In the genomic region with DNA sequence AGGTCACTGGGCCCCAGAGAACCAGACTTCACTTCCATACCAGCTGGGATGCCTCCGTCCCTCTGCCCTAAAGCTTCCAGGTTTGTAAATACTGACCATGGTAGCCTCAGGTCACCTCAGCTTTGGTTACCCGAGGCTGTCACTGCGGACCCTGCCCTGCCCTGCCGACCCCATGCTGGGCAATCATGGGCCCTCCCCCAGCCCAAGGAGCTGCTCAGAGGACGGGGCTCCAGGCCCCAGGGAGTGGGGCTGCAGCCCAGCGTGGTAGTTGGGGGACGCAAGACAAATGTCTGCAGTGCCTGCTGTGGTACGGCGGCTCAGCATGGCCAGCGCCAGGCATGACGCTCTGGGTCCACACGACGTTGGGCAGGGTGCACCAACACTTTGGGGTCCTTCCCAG, we compare ENCODE assay signal across 29 cellular contexts. TPM values are rescaled to one million over a fixed set of nuclear protein-coding genes. Genes with fewer than 3 reads are reported as not detected.
DNase-seq lines count a peak whose midpoint lies in the region; ATAC-seq and TF ChIP-seq lines count a peak whose summit lies in the region.
"Had no signal": no experiment of that assay in that cellular context is flagged by ENCODE, and none has a peak within 500 bp of the region (broad histone marks: within the 10 kb centered on the region; RNA-seq: fewer than 3 reads in every experiment).

No MANE protein-coding gene starts in this region.

- in situ Hi-C loops in HAP-1 (cut with MboI; ENCODE audit: low sequenced_read_pairs), result no loop called here

- no peak overlapping the region for H3K18ac ChIP-seq in H9 (ENCODE audit: insufficient read length, low read depth, low read length)
- peak overlapping the region in 1 of 2 experiments; percentile 32 for H3K18ac ChIP-seq in mesenchymal stem cell (ENCODE audit: low read depth in 1 of 2, low read length in 2 of 2)

- H4K8ac ChIP-seq in H9 (replicated peaks; ENCODE audit: insufficient read length, low read depth, low read length) (no peak overlapping the region), mesenchymal stem cell (ENCODE audit: low read length) (no peak overlapping the region)

- H3K23ac ChIP-seq in H9 (ENCODE audit: insufficient read length, low read depth, low read length) (no peak overlapping the region), mesenchymal stem cell (ENCODE audit: low read length in 2 of 2) (no peak overlapping the region)

- H3K4me1 ChIP-seq in H9 (ENCODE audit: insufficient read depth, low read length) (no peaks in the 10 kb centered on the region), mesenchymal stem cell (ENCODE audit: control insufficient read depth, insufficient read depth, low read depth, low read length) (peaks cover 19% of the 10 kb centered on the region), skeletal muscle tissue (ENCODE audit: control insufficient read depth in 3 of 3, insufficient read depth in 3 of 3, low read length in 3 of 3) (peaks cover 8 to 45% (median 41%) of the 10 kb centered on the region in 3 donors), HAP-1 (no peaks in the 10 kb centered on the region)
- H3K4me1 ChIP-seq: BLaER1 had no signal

- no peak overlapping the region for H2BK5ac ChIP-seq in H9 (ENCODE audit: insufficient read length, low read length)
- no peak overlapping the region for H2BK5ac ChIP-seq in mesenchymal stem cell (ENCODE audit: low read depth, low read length, poor library complexity, severe bottlenecking)

- peaks cover 2% of the 10 kb centered on the region for H4K20me1 ChIP-seq in H9 (ENCODE audit: control insufficient read depth, insufficient read depth, insufficient read length)
- H4K20me1 ChIP-seq: BLaER1 had no signal

- no peaks in the 10 kb centered on the region for H3K27me3 Mint-ChIP-seq in H9 (ENCODE audit: low read depth)
- no peaks in the 10 kb centered on the region for H3K27me3 Mint-ChIP-seq in chondrocyte (ENCODE audit: low read depth)
- H3K27me3 Mint-ChIP-seq: activated CD4-positive, alpha-beta T cell treated with anti-CD3 and anti-CD28 coated beads for 36 hours; progenitor cell of endocrine pancreas; T-helper 17 cell had no signal

- H3K36me3 ChIP-seq in mesenchymal stem cell (ENCODE audit: control insufficient read depth in 1 of 2, insufficient read depth in 2 of 2, low read depth in 1 of 2, low read length in 2 of 2), result peaks cover 0 to 8% of the 10 kb centered on the region in 2 experiments
- H3K36me3 ChIP-seq in skeletal muscle tissue (ENCODE audit: control insufficient read depth in 3 of 3, insufficient read depth in 3 of 3, low read length in 3 of 3), result peaks cover 4 to 9% (median 4%) of the 10 kb centered on the region in 3 donors
- H3K36me3 ChIP-seq in HAP-1 (replicated peaks), result no peaks in the 10 kb centered on the region
- H3K36me3 ChIP-seq: BLaER1, suprapubic skin had no signal

- WGBS in H9 (ENCODE audit: extremely low coverage, insufficient read length, low lambda C conversion rate), result no CpG with 5 or more reads among the region's 13 CpGs
- 89% methylated on average over 13 of the region's 13 CpGs for WGBS in mesenchymal stem cell

- peak overlapping the region in 1 of 3 experiments; percentile 31; a peak in 1 of 7 replicates for H3K27ac Mint-ChIP-seq in H9
- peak overlapping the region; percentile 32 for H3K27ac Mint-ChIP-seq in chondrocyte (ENCODE audit: unreplicated experiment)
- H3K27ac Mint-ChIP-seq: activated CD4-positive, alpha-beta T cell treated with anti-CD3 and anti-CD28 coated beads for 36 hours; T-helper 17 cell had no signal

- H3K4me1 Mint-ChIP-seq in H9 (no peaks in the 10 kb centered on the region), chondrocyte (ENCODE audit: low read depth) (peaks cover 59% of the 10 kb centered on the region)
- H3K4me1 Mint-ChIP-seq: activated CD4-positive, alpha-beta T cell treated with anti-CD3 and anti-CD28 coated beads for 36 hours; stimulated activated effector memory CD8-positive, alpha-beta T cell treated with anti-CD3 and anti-CD28 coated beads, Interleukin-12 subunit alpha, Interleukin-12 subunit beta, amount 100 ng/mL, for 72 hours; T-helper 17 cell had no signal

- H2BK20ac ChIP-seq in H9 (ENCODE audit: low read depth, low read length, poor library complexity, severe bottlenecking), result no peak overlapping the region

- H2BK15ac ChIP-seq in H9 (ENCODE audit: low read depth, low read length) (no peak overlapping the region), mesenchymal stem cell (ENCODE audit: low read depth, poor library complexity, severe bottlenecking) (no peak overlapping the region)

- no peaks in the 10 kb centered on the region for H3K9me3 ChIP-seq in H9 (ENCODE audit: control insufficient read depth, low read depth, low read length)
- no peaks in the 10 kb centered on the region for H3K9me3 ChIP-seq in mesenchymal stem cell (ENCODE audit: control insufficient read depth, low read length)
- no peaks in the 10 kb centered on the region for H3K9me3 ChIP-seq in skeletal muscle tissue (ENCODE audit: control insufficient read depth in 3 of 3, low read length in 3 of 3)
- H3K9me3 ChIP-seq in HAP-1, result no peaks in the 10 kb centered on the region
- H3K9me3 ChIP-seq: BLaER1, mucosa of descending colon, suprapubic skin had no signal

- no peak overlapping the region for H3T11ph ChIP-seq in H9 (ENCODE audit: low read length)

- H2AFZ ChIP-seq in H9 (ENCODE audit: low read length) (no peak overlapping the region), mesenchymal stem cell (ENCODE audit: low read depth, low read length) (no peak overlapping the region)

- no peak overlapping the region for H3K56ac ChIP-seq in H9 (ENCODE audit: insufficient read length, low read depth, low read length)

- H3K36me3 Mint-ChIP-seq in H9 (ENCODE audit: insufficient read depth in 1 of 3, low read depth in 3 of 3) (no peaks in the 10 kb centered on the region), chondrocyte (ENCODE audit: low read depth) (peaks cover 28% of the 10 kb centered on the region)
- H3K36me3 Mint-ChIP-seq: stimulated activated effector memory CD8-positive, alpha-beta T cell treated with anti-CD3 and anti-CD28 coated beads, Interleukin-12 subunit alpha, Interleukin-12 subunit beta, amount 100 ng/mL, for 72 hours had no signal

- H3K9me3 Mint-ChIP-seq in H9 (no peaks in the 10 kb centered on the region), chondrocyte (ENCODE audit: low read depth) (no peaks in the 10 kb centered on the region)
- H3K9me3 Mint-ChIP-seq: stimulated activated effector memory CD8-positive, alpha-beta T cell treated with anti-CD3 and anti-CD28 coated beads, Interleukin-12 subunit alpha, Interleukin-12 subunit beta, amount 100 ng/mL, for 72 hours had no signal

- no peak overlapping the region for H3K4me2 ChIP-seq in H9 (ENCODE audit: insufficient read depth, insufficient read length, low read length)
- no peak overlapping the region for H3K4me2 ChIP-seq in mesenchymal stem cell (ENCODE audit: low read length, poor library complexity, severe bottlenecking)
- H3K4me2 ChIP-seq: BLaER1, KMS-11 had no signal

- H3K4me3 ChIP-seq in mesenchymal stem cell (ENCODE audit: insufficient read depth in 1 of 2, low read depth in 1 of 2, low read length in 2 of 2) (no peak overlapping the region), skeletal muscle tissue (ENCODE audit: low read length in 3 of 3) (no peak overlapping the region), HAP-1 (no peak overlapping the region)
- H3K4me3 ChIP-seq: BLaER1, mucosa of descending colon, suprapubic skin had no signal

- no peak overlapping the region for H4K91ac ChIP-seq in H9 (ENCODE audit: insufficient read length, low read depth, low read length)
- peak overlapping the region; percentile 14 for H4K91ac ChIP-seq in mesenchymal stem cell (ENCODE audit: low read length)

- H3K27me3 ChIP-seq in H9 (ENCODE audit: insufficient read depth, low read length) (no peaks in the 10 kb centered on the region), mesenchymal stem cell (ENCODE audit: control insufficient read depth in 1 of 2, insufficient read depth in 1 of 2, low read length in 2 of 2) (peaks cover 0 to 11% of the 10 kb centered on the region in 2 experiments), skeletal muscle tissue (ENCODE audit: control insufficient read depth in 3 of 3, insufficient read depth in 3 of 3, low read length in 3 of 3) (no peaks in the 10 kb centered on the region), HAP-1 (ENCODE audit: low read depth) (no peaks in the 10 kb centered on the region)
- H3K27me3 ChIP-seq: BLaER1, suprapubic skin had no signal

- H2BK120ac ChIP-seq in H9 (ENCODE audit: low read depth, low read length, poor library complexity, severe bottlenecking) (no peak overlapping the region), mesenchymal stem cell (ENCODE audit: low read depth, low read length) (no peak overlapping the region)

- no peak overlapping the region for H2AK5ac ChIP-seq in H9 (ENCODE audit: insufficient read length, low read length)
- no peak overlapping the region for H2AK5ac ChIP-seq in mesenchymal stem cell (ENCODE audit: low read length, severe bottlenecking)

- H3K23me2 ChIP-seq in H9 (ENCODE audit: insufficient read length, low read depth, low read length, poor library complexity, severe bottlenecking), result peaks cover 2% of the 10 kb centered on the region

- H3K14ac ChIP-seq in H9 (ENCODE audit: insufficient read depth, low read length), result peak overlapping the region; percentile 71
- no peak overlapping the region for H3K14ac ChIP-seq in mesenchymal stem cell (ENCODE audit: low read length in 2 of 2)

- H3K79me1 ChIP-seq in H9 (ENCODE audit: insufficient read depth, low read depth, low read length, poor library complexity, severe bottlenecking) (no peaks in the 10 kb centered on the region), mesenchymal stem cell (replicated peaks; ENCODE audit: low read length, poor library complexity, severe bottlenecking) (no peaks in the 10 kb centered on the region)

- H3K4me3 Mint-ChIP-seq in H9 (no peak overlapping the region), chondrocyte (ENCODE audit: unreplicated experiment) (no peak overlapping the region)
- H3K4me3 Mint-ChIP-seq: activated CD4-positive, alpha-beta T cell treated with anti-CD3 and anti-CD28 coated beads for 36 hours; stimulated activated effector memory CD8-positive, alpha-beta T cell treated with anti-CD3 and anti-CD28 coated beads, Interleukin-12 subunit alpha, Interleukin-12 subunit beta, amount 100 ng/mL, for 72 hours; T-helper 17 cell had no signal

- H4K5ac ChIP-seq in H9 (ENCODE audit: insufficient read length, low read depth, low read length), result no peak overlapping the region

- H3K27ac ChIP-seq in H9 (ENCODE audit: insufficient read length, low read depth, low read length), result no peak overlapping the region
- no peak overlapping the region for H3K27ac ChIP-seq in mesenchymal stem cell (ENCODE audit: low read length, poor library complexity, severe bottlenecking)
- H3K27ac ChIP-seq in skeletal muscle tissue (ENCODE audit: low read depth, low read length), result peak overlapping the region; percentile 92
- H3K27ac ChIP-seq: BLaER1, KMS-11, suprapubic skin had no signal

- no peak for ATAC-seq in GM18907 (IDR thresholded peaks at IDR 0.05; ENCODE audit: unreplicated experiment)
- ATAC-seq: activated CD4-positive, alpha-beta T cell treated with anti-CD3 and anti-CD28 coated beads for 36 hours; Panc1; T-helper 17 cell had no signal

- H3K79me2 ChIP-seq in H9 (ENCODE audit: insufficient read depth, low read length), result no peaks in the 10 kb centered on the region

- H3K4ac ChIP-seq in H9 (ENCODE audit: low read depth, low read length) (no peak overlapping the region), mesenchymal stem cell (ENCODE audit: low read depth in 1 of 2, low read length in 2 of 2) (no peak overlapping the region)

- TF ChIP-seq CTCF in H9 (conservative IDR thresholded peaks at IDR 0.05), result no peak
- no peak for TF ChIP-seq CTCF in chondrocyte (IDR thresholded peaks at IDR 0.05)

- DNase-seq in H9 (no peak), chondrocyte (ENCODE audit: low spot score) (peak; percentile 74), mesenchymal stem cell (no peak), HAP-1 (ENCODE audit: low spot score in 2 of 2) (no peak), NCI-H82 (lab: John Stamatoyannopoulos, UW) (no peak), cerebellar nuclear complex (lab: John Stamatoyannopoulos, UW) (no peak)
- DNase-seq: activated CD4-positive, alpha-beta T cell treated with anti-CD3 and anti-CD28 coated beads for 36 hours; activated CD8-positive, alpha-beta memory T cell treated with anti-CD3 and anti-CD28 coated beads for 24 hours; activated T-cell treated with anti-CD3 and anti-CD28 coated beads, Interleukin-2, amount 50 U/mL, for 1 hour; dermis blood vessel endothelial cell; DMS79; GF-D8; NCI-H1436; NCI-H2171; NCI-H510A treated with DMSO at 0.1 percent for 48 hours; NK-92 treated with Interleukin-12 subunit alpha and Interleukin-12 subunit beta, amount 100 ng/mL, for 24 hours; stimulated activated CD4-positive, alpha-beta T cell treated with anti-CD3 and anti-CD28 coated beads, Interleukin-2, amount 100 ng/mL, for 48 hours; T-helper 17 cell had no signal

- H3K9ac ChIP-seq in H9 (ENCODE audit: extremely low read depth, insufficient read length, low read length) (no peak overlapping the region), mesenchymal stem cell (ENCODE audit: low read length) (no peak overlapping the region), skeletal muscle tissue (ENCODE audit: low read depth in 1 of 3, low read length in 3 of 3) (peak overlapping the region in 1 of 3 donors; percentile 77)
- H3K9ac ChIP-seq: BLaER1, KMS-11 had no signal

- H2BK12ac ChIP-seq in H9 (ENCODE audit: insufficient read length, low read depth, low read length) (no peak overlapping the region), mesenchymal stem cell (ENCODE audit: low read length in 2 of 2) (no peak overlapping the region)

RNA-seq across cellular contexts. Expression of a gene that starts 25.3 kb away (rescaled TPM):
- 0.63 and 0.75 TPM in 2 replicates for total RNA-seq in H9 (2021)
- total RNA-seq in chondrocyte, result 176 to 329 TPM (median 178 TPM) in 3 replicates
- polyA plus RNA-seq in mesenchymal stem cell (2013, experiment 1 of 2), result 3.1 TPM
- polyA plus RNA-seq in mesenchymal stem cell (2013, experiment 2 of 2), result 4.3 TPM
- total RNA-seq in skeletal muscle tissue, result 31.8 TPM
- total RNA-seq: endothelial cell of umbilical vein, H4 had no signal

Comparison
In these comparisons a context has a peak if more than half of its experiments do, and no peak if none do; other contexts are left out.
1. RNA of a gene that starts 25.3 kb away (total RNA-seq): 176 to 329 TPM in chondrocyte and 31.8 TPM in skeletal muscle tissue (single experiment); 0.63 to 0.75 TPM in H9; every median in the first group is over 10 times any median in the second.